26 cellular contexts compared by ENCODE assay signal in genomic region chr3:52435246-52436101, GRCh38. TPM values are rescaled to one million over a fixed set of nuclear protein-coding genes. Genes with fewer than 3 reads are reported as not detected.
DNase-seq lines count a peak whose midpoint lies in the region; ATAC-seq, FAIRE-seq and TF ChIP-seq lines count a peak whose summit lies in the region.
"Had no signal": no experiment of that assay in that cellular context is flagged by ENCODE, and none has a peak within 500 bp of the region (broad histone marks: within the 10 kb centered on the region; RNA-seq: fewer than 3 reads in every experiment).

No MANE protein-coding gene starts in this region.

- no TSS peak for BruUV-seq in HepG2 (replicated peaks; lab: Mats Ljungman, UMichigan)

- H3K23ac ChIP-seq in neuronal stem cell (ENCODE audit: low read depth, low read length, poor library complexity), result peak overlapping the region; percentile 13

- no peak overlapping the region for H3K14ac ChIP-seq in neuronal stem cell (ENCODE audit: low read length)

- H2BK5ac ChIP-seq in neuronal stem cell (ENCODE audit: low read length), result peak overlapping the region; percentile 6

- H3K9me3 ChIP-seq in right lobe of liver (no peaks in the 10 kb centered on the region), HepG2 (ENCODE audit: low read length) (no peaks in the 10 kb centered on the region), WERI-Rb-1 (ENCODE audit: severe bottlenecking) (no peaks in the 10 kb centered on the region), neuronal stem cell (replicated peaks in 1 of 2; ENCODE audit: control insufficient read depth in 2 of 2, insufficient read depth in 1 of 2, low read depth in 1 of 2, low read length in 2 of 2) (no peaks in the 10 kb centered on the region), upper lobe of right lung (no peaks in the 10 kb centered on the region)
- H3K9me3 ChIP-seq: colonic mucosa, esophagus squamous epithelium, gastroesophageal sphincter, MG63, Peyer's patch, thoracic aorta had no signal

- no peak for TF ChIP-seq RAD21 in HepG2 (CRISPR knock-in tag; IDR thresholded peaks at IDR 0.05)

- no peak overlapping the region for H3K4me2 ChIP-seq in HepG2 (ENCODE audit: low read depth, low read length)
- no peak overlapping the region for H3K4me2 ChIP-seq in neuronal stem cell (ENCODE audit: insufficient read depth, low read length, poor library complexity, severe bottlenecking)

- DNase-seq in right lobe of liver (peak in 2 of 3 donors; percentile 44 to 48), HepG2 (ENCODE audit: low spot score) (no peak), WERI-Rb-1 (peak; percentile 5), neuronal stem cell (ENCODE audit: low spot score) (no peak), upper lobe of right lung (peak; percentile 46), AG08396 (ENCODE audit: low spot score) (no peak), D341Med (ENCODE audit: low spot score) (no peak)
- DNase-seq: activated CD4-positive, alpha-beta T cell treated with anti-CD3 and anti-CD28 coated beads for 48 hours; activated naive CD4-positive, alpha-beta T cell treated with anti-CD3 and anti-CD28 coated beads for 36 hours; activated T-cell treated with anti-CD3 and anti-CD28 coated beads, Interleukin-2, amount 50 U/mL, for 4 hours; colonic mucosa; esophagus squamous epithelium; GM23248; mammary epithelial cell; MG63; NCI-H2171 treated with DMSO at 0.1 percent for 48 hours; NCI-H524 treated with DMSO at 0.1 percent for 48 hours; nucleus accumbens; stimulated activated CD4-positive, alpha-beta T cell treated with anti-CD3 and anti-CD28 coated beads, Interleukin-4, amount 100 ng/mL, for 4 hours; stimulated activated naive CD4-positive, alpha-beta T cell had no signal

- WGBS in right lobe of liver (ENCODE audit: insufficient coverage, low coverage, low lambda C conversion rate, missing lambda C conversion rate), result 92% methylated on average over 13 of the region's 32 CpGs
- 95% methylated on average over 23 of the region's 32 CpGs for WGBS in HepG2 (ENCODE audit: low lambda C conversion rate)
- no CpG with 5 or more reads among the region's 32 CpGs for WGBS in neuronal stem cell (ENCODE audit: extremely low coverage in 2 of 2, insufficient read length in 2 of 2, insufficient replicate concordance in 1 of 2), 2 donors

- H4K20me1 ChIP-seq in HepG2 (ENCODE audit: insufficient read depth, low read length), result no peaks in the 10 kb centered on the region

- H3K27me3 ChIP-seq in right lobe of liver (no peaks in the 10 kb centered on the region), HepG2 (ENCODE audit: control insufficient read depth in 1 of 2, insufficient read depth in 2 of 2, low read length in 2 of 2) (no peaks in the 10 kb centered on the region), WERI-Rb-1 (ENCODE audit: insufficient read depth, low read depth, severe bottlenecking) (no peaks in the 10 kb centered on the region), neuronal stem cell (ENCODE audit: control insufficient read depth in 3 of 3, insufficient read depth in 3 of 3, low read depth in 1 of 3, low read length in 3 of 3) (peaks cover 0 to 18% (median 0%) of the 10 kb centered on the region in 3 experiments), upper lobe of right lung (no peaks in the 10 kb centered on the region)
- H3K27me3 ChIP-seq: colonic mucosa, esophagus squamous epithelium, gastroesophageal sphincter, MG63, Peyer's patch had no signal

- ATAC-seq in right lobe of liver, result no peak
- ATAC-seq in HepG2, result no peak
- no peak for ATAC-seq in upper lobe of right lung
- ATAC-seq in GM18907 (IDR thresholded peaks at IDR 0.05; ENCODE audit: unreplicated experiment), result no peak
- ATAC-seq: activated T-cell treated with anti-CD3 and anti-CD28 coated beads, Interleukin-2, amount 50 U/mL, for 4 hours; K562 had no signal

- TF ChIP-seq EP300 in HepG2 (IDR thresholded peaks at IDR 0.05; ENCODE audit: low read depth in 2 of 2, low read length in 2 of 2) (no peak), HepG2 (CRISPR knock-in tag; IDR thresholded peaks at IDR 0.05; ENCODE audit: borderline replicate concordance) (no peak)

- H3K79me2 ChIP-seq in HepG2 (ENCODE audit: insufficient read depth, low read length), result no peaks in the 10 kb centered on the region

- H4K8ac ChIP-seq in neuronal stem cell (ENCODE audit: low read depth, low read length), result no peak overlapping the region

- H3K9ac ChIP-seq in HepG2 (ENCODE audit: insufficient read depth, low read depth, low read length) (no peak overlapping the region), neuronal stem cell (ENCODE audit: low read depth, low read length, poor library complexity) (no peak overlapping the region)
- H3K9ac ChIP-seq: GM23248 had no signal

- intact Hi-C loops in right lobe of liver (cut with DNase I) (no loop called here), HepG2 (cut with micrococcal nuclease; ENCODE audit: unreplicated experiment) (no loop called here), upper lobe of right lung (cut with DNase I) (no loop called here)

- TF ChIP-seq CTCF in right lobe of liver (IDR thresholded peaks at IDR 0.05) (no peak), HepG2 (CRISPR knock-in tag; IDR thresholded peaks at IDR 0.05) (no peak), WERI-Rb-1 (IDR thresholded peaks at IDR 0.05; ENCODE audit: low read depth, low read length) (no peak), upper lobe of right lung (IDR thresholded peaks at IDR 0.05) (no peak)

- no peak overlapping the region for H3K4me3 ChIP-seq in right lobe of liver
- no peak overlapping the region for H3K4me3 ChIP-seq in HepG2 (replicated peaks in 1 of 3; ENCODE audit: insufficient read depth in 1 of 3, low read depth in 2 of 3, low read length in 3 of 3)
- no peak overlapping the region for H3K4me3 ChIP-seq in WERI-Rb-1 (ENCODE audit: low read depth, low read length)
- H3K4me3 ChIP-seq in neuronal stem cell (ENCODE audit: low read length in 2 of 2), result no peak overlapping the region
- no peak overlapping the region for H3K4me3 ChIP-seq in upper lobe of right lung
- H3K4me3 ChIP-seq: colonic mucosa, esophagus squamous epithelium, gastroesophageal sphincter, GM23248, K562, MG63, Peyer's patch, thoracic aorta had no signal

- no peak overlapping the region for H2BK12ac ChIP-seq in neuronal stem cell (ENCODE audit: low read length)

- peak overlapping the region; percentile 67 for H2AK5ac ChIP-seq in neuronal stem cell (ENCODE audit: low read depth, low read length)

- no peak overlapping the region for H4K91ac ChIP-seq in neuronal stem cell (ENCODE audit: low read depth, low read length, poor library complexity)

- CTCF ChIA-PET in HepG2 (lab: Yijun Ruan, JAX; ENCODE audit: low intra/inter-chr PET ratio, low total read pairs), result no interaction called here

- H3K4me1 ChIP-seq in right lobe of liver (no peaks in the 10 kb centered on the region), HepG2 (ENCODE audit: insufficient read depth, low read length) (peaks cover 36% of the 10 kb centered on the region), neuronal stem cell (ENCODE audit: control insufficient read depth in 2 of 2, insufficient read depth in 1 of 2, low read depth in 1 of 2, low read length in 2 of 2) (peaks cover 14 to 16% of the 10 kb centered on the region in 2 donors), upper lobe of right lung (peaks cover 22% of the 10 kb centered on the region)
- H3K4me1 ChIP-seq: colonic mucosa had no signal

- TF ChIP-seq POLR2A in right lobe of liver (IDR thresholded peaks at IDR 0.05) (no peak), HepG2 (IDR thresholded peaks at IDR 0.05; ENCODE audit: insufficient read depth in 1 of 2, low read depth in 2 of 2, low read length in 2 of 2) (no peak)

- POLR2A ChIA-PET in HepG2 (lab: Yijun Ruan, JAX), result interaction anchor here (2.8 kb wide), 1 partner anchor 10 kb away, joined by 11 read pairs; the partner anchor contains the start of gene SEMA3G

- in situ Hi-C loops in HepG2 (cut with HindIII; ENCODE audit: extremely low pct_ligation_motif_present, low pct_unique_long_range_greater_than_20kb), result no loop called here

- H2BK120ac ChIP-seq in neuronal stem cell (ENCODE audit: low read depth, low read length), result no peak overlapping the region

- H3K36me3 ChIP-seq in right lobe of liver, result no peaks in the 10 kb centered on the region
- H3K36me3 ChIP-seq in HepG2 (replicated peaks in 1 of 2; ENCODE audit: control insufficient read depth in 1 of 2, insufficient read depth in 2 of 2, low read length in 2 of 2), result peaks cover 3 to 7% of the 10 kb centered on the region in 2 experiments; a peak in 2 of 5 replicates
- H3K36me3 ChIP-seq in WERI-Rb-1, result no peaks in the 10 kb centered on the region
- H3K36me3 ChIP-seq in neuronal stem cell (replicated peaks in 1 of 2; ENCODE audit: control insufficient read depth in 2 of 2, insufficient read depth in 2 of 2, low read length in 2 of 2), result no peaks in the 10 kb centered on the region
- no peaks in the 10 kb centered on the region for H3K36me3 ChIP-seq in upper lobe of right lung
- H3K36me3 ChIP-seq: colonic mucosa, esophagus squamous epithelium, gastroesophageal sphincter, MG63, Peyer's patch, thoracic aorta had no signal

- no peaks in the 10 kb centered on the region for H3K79me1 ChIP-seq in neuronal stem cell (ENCODE audit: low read depth, low read length)

- H3K27ac ChIP-seq in right lobe of liver (no peak overlapping the region), HepG2 (ENCODE audit: extremely low read length, insufficient read depth, low read length) (no peak overlapping the region), WERI-Rb-1 (no peak overlapping the region), neuronal stem cell (replicated peaks; ENCODE audit: low read length) (no peak overlapping the region), upper lobe of right lung (no peak overlapping the region)
- H3K27ac ChIP-seq: colonic mucosa, GM23248, thoracic aorta had no signal

- H3K18ac ChIP-seq in neuronal stem cell (ENCODE audit: low read length), result no peak overlapping the region

- H3K4ac ChIP-seq in neuronal stem cell (ENCODE audit: low read length), result no peak overlapping the region

- peak overlapping the region; percentile 55 for H2BK15ac ChIP-seq in neuronal stem cell (ENCODE audit: low read length)

- FAIRE-seq in HepG2 (lab: Jason Lieb, UNC), result no peak
- FAIRE-seq: K562, keratinocyte had no signal

- no peak overlapping the region for H2AFZ ChIP-seq in HepG2 (ENCODE audit: low read length)
- H2AFZ ChIP-seq in neuronal stem cell (ENCODE audit: low read length), result no peak overlapping the region
- H2AFZ ChIP-seq: GM23248 had no signal

RNA-seq across cellular contexts. Expression of gene SEMA3G, which starts 9.4 kb away (rescaled TPM):
- total RNA-seq in right lobe of liver (1 to 10 TPM in 2 of 6 experiments, under 1 TPM in 4; 0.60 to 2.8 (median 0.80) TPM), HepG2 (2016; rRNA removed; fragmentation: Illumina TruSeq; extraction: Trizol) (2.0 and 6.1 TPM in 2 replicates), upper lobe of right lung (27.6 TPM)
- 0.44 and 0.61 TPM in 2 replicates for total RNA-seq in HepG2 (2016; cell fraction: cytosol; rRNA removed; fragmentation: Illumina TruSeq; extraction: Trizol; ENCODE audit: low read depth)
- total RNA-seq in HepG2 (2016; cell fraction: insoluble cytoplasmic fraction; rRNA removed; fragmentation: Illumina TruSeq; extraction: Trizol), result 1.9 and 7.2 TPM in 2 replicates
- total RNA-seq in HepG2 (2016; cell fraction: membrane; rRNA removed; fragmentation: Illumina TruSeq; extraction: Trizol), result 1.0 and 1.1 TPM in 2 replicates
- total RNA-seq in HepG2 (2016; cell fraction: nucleus; rRNA removed; fragmentation: Illumina TruSeq; extraction: Trizol), result 5.8 and 8.3 TPM in 2 replicates
- 8.3 and 13.4 TPM in 2 replicates for polyA plus RNA-seq in HepG2 (2011; rRNA removed)
- 8.0 and 10.3 TPM in 2 replicates for polyA plus RNA-seq in HepG2 (2011; cell fraction: cytosol; rRNA removed)
- 21.7 and 30.5 TPM in 2 replicates for polyA plus RNA-seq in HepG2 (2011; cell fraction: nucleus; rRNA removed)
- 14.2 and 15.4 TPM in 2 replicates for polyA plus RNA-seq in HepG2 (2012)
- 0.33 and 0.36 TPM in 2 replicates for polyA plus RNA-seq in HepG2 (2016; cell fraction: cytosol; fragmentation: Illumina TruSeq; extraction: Trizol; ENCODE audit: low read depth)
- 1.4 and 2.1 TPM in 2 replicates for polyA plus RNA-seq in HepG2 (2016; cell fraction: insoluble cytoplasmic fraction; fragmentation: Illumina TruSeq; extraction: Trizol; ENCODE audit: low read depth)
- 0.62 and 0.71 TPM in 2 replicates for polyA plus RNA-seq in HepG2 (2016; cell fraction: membrane; fragmentation: Illumina TruSeq; extraction: Trizol; ENCODE audit: low read depth)
- 8.4 and 8.8 TPM in 2 replicates for polyA plus RNA-seq in HepG2 (2016; cell fraction: nucleus; fragmentation: Illumina TruSeq; extraction: Trizol; ENCODE audit: insufficient read depth, low read depth)
- polyA minus RNA-seq in HepG2 (2011; rRNA and poly(A)+ RNA removed; ENCODE audit: low replicate concordance), result 1.2 and 22.3 TPM in 2 replicates
- polyA minus RNA-seq in HepG2 (2011; cell fraction: cytosol; rRNA and poly(A)+ RNA removed), result 6.4 and 10.0 TPM in 2 replicates
- polyA minus RNA-seq in HepG2 (2011; cell fraction: nucleus; rRNA and poly(A)+ RNA removed), result 11.9 and 12.6 TPM in 2 replicates
- polyA plus RNA-seq in neuronal stem cell (2013, experiment 1 of 2), result 0.77 TPM
- polyA plus RNA-seq in neuronal stem cell (2013, experiment 2 of 2), result 0.87 TPM
- total RNA-seq: activated naive CD4-positive, alpha-beta T cell treated with anti-CD3 and anti-CD28 coated beads for 36 hours; GM23248 had no signal
- polyA plus RNA-seq: K562 had no signal

RNA-seq across cellular contexts. Expression of gene TNNC1, which starts 18.4 kb away (rescaled TPM):
- total RNA-seq in right lobe of liver, result 10 to 100 TPM in 1 of 6 experiments, 1 to 10 TPM in 3, under 1 TPM in 2; 0.55 to 12.2 (median 1.3) TPM
- total RNA-seq in HepG2 (2016; rRNA removed; fragmentation: Illumina TruSeq; extraction: Trizol), result 11.8 and 18.7 TPM in 2 replicates
- 4.4 and 4.6 TPM in 2 replicates for total RNA-seq in HepG2 (2016; cell fraction: cytosol; rRNA removed; fragmentation: Illumina TruSeq; extraction: Trizol; ENCODE audit: low read depth)
- total RNA-seq in HepG2 (2016; cell fraction: insoluble cytoplasmic fraction; rRNA removed; fragmentation: Illumina TruSeq; extraction: Trizol), result 13.2 and 20.1 TPM in 2 replicates
- total RNA-seq in HepG2 (2016; cell fraction: membrane; rRNA removed; fragmentation: Illumina TruSeq; extraction: Trizol), result 2.5 and 5.3 TPM in 2 replicates
- total RNA-seq in HepG2 (2016; cell fraction: nucleus; rRNA removed; fragmentation: Illumina TruSeq; extraction: Trizol), result 5.4 and 5.7 TPM in 2 replicates
- polyA plus RNA-seq in HepG2 (2011; rRNA removed), result 36.4 and 39.5 TPM in 2 replicates
- 53.0 and 54.8 TPM in 2 replicates for polyA plus RNA-seq in HepG2 (2011; cell fraction: cytosol; rRNA removed)
- 14.3 and 16.8 TPM in 2 replicates for polyA plus RNA-seq in HepG2 (2011; cell fraction: nucleus; rRNA removed)
- 10.9 and 12.3 TPM in 2 replicates for polyA plus RNA-seq in HepG2 (2012)
- 3.3 and 4.0 TPM in 2 replicates for polyA plus RNA-seq in HepG2 (2016; cell fraction: cytosol; fragmentation: Illumina TruSeq; extraction: Trizol; ENCODE audit: low read depth)
- 17.1 and 18.1 TPM in 2 replicates for polyA plus RNA-seq in HepG2 (2016; cell fraction: insoluble cytoplasmic fraction; fragmentation: Illumina TruSeq; extraction: Trizol; ENCODE audit: low read depth)
- 2.7 and 3.3 TPM in 2 replicates for polyA plus RNA-seq in HepG2 (2016; cell fraction: membrane; fragmentation: Illumina TruSeq; extraction: Trizol; ENCODE audit: low read depth)
- 6.6 and 10.5 TPM in 2 replicates for polyA plus RNA-seq in HepG2 (2016; cell fraction: nucleus; fragmentation: Illumina TruSeq; extraction: Trizol; ENCODE audit: insufficient read depth, low read depth)
- 7.0 and 8.2 TPM in 2 replicates for polyA minus RNA-seq in HepG2 (2011; rRNA and poly(A)+ RNA removed; ENCODE audit: low replicate concordance)
- 4.5 and 5.4 TPM in 2 replicates for polyA minus RNA-seq in HepG2 (2011; cell fraction: cytosol; rRNA and poly(A)+ RNA removed)
- polyA minus RNA-seq in HepG2 (2011; cell fraction: nucleus; rRNA and poly(A)+ RNA removed), result 4.5 and 4.6 TPM in 2 replicates
- 7.4 TPM for polyA plus RNA-seq in neuronal stem cell (2013, experiment 1 of 2)
- polyA plus RNA-seq in neuronal stem cell (2013, experiment 2 of 2), result 6.4 TPM
- 88.9 TPM for total RNA-seq in upper lobe of right lung
- total RNA-seq: GM23248, Peyer's patch had no signal
- polyA plus RNA-seq: GM23248 had no signal

RNA-seq across cellular contexts. Expression of gene NISCH, which starts 19.9 kb away (rescaled TPM):
- total RNA-seq in right lobe of liver, result 10 to 100 TPM; 19.7 to 51.9 (median 30.6) TPM
- 15.3 and 27.0 TPM in 2 replicates for total RNA-seq in HepG2 (2016; rRNA removed; fragmentation: Illumina TruSeq; extraction: Trizol)
- 10.8 and 11.5 TPM in 2 replicates for total RNA-seq in HepG2 (2016; cell fraction: cytosol; rRNA removed; fragmentation: Illumina TruSeq; extraction: Trizol; ENCODE audit: low read depth)
- 10.9 and 25.7 TPM in 2 replicates for total RNA-seq in HepG2 (2016; cell fraction: insoluble cytoplasmic fraction; rRNA removed; fragmentation: Illumina TruSeq; extraction: Trizol)
- 11.3 and 12.4 TPM in 2 replicates for total RNA-seq in HepG2 (2016; cell fraction: membrane; rRNA removed; fragmentation: Illumina TruSeq; extraction: Trizol)
- total RNA-seq in HepG2 (2016; cell fraction: nucleus; rRNA removed; fragmentation: Illumina TruSeq; extraction: Trizol), result 36.6 and 40.4 TPM in 2 replicates
- polyA plus RNA-seq in HepG2 (2011; rRNA removed), result 47.6 and 63.0 TPM in 2 replicates
- 17.8 and 20.4 TPM in 2 replicates for polyA plus RNA-seq in HepG2 (2011; cell fraction: cytosol; rRNA removed)
- 441 and 512 TPM in 2 replicates for polyA plus RNA-seq in HepG2 (2011; cell fraction: nucleus; rRNA removed)
- polyA plus RNA-seq in HepG2 (2012), result 31.6 and 39.4 TPM in 2 replicates
- polyA plus RNA-seq in HepG2 (2016; cell fraction: cytosol; fragmentation: Illumina TruSeq; extraction: Trizol; ENCODE audit: low read depth), result 3.2 and 3.7 TPM in 2 replicates
- polyA plus RNA-seq in HepG2 (2016; cell fraction: insoluble cytoplasmic fraction; fragmentation: Illumina TruSeq; extraction: Trizol; ENCODE audit: low read depth), result 9.4 and 12.9 TPM in 2 replicates
- polyA plus RNA-seq in HepG2 (2016; cell fraction: membrane; fragmentation: Illumina TruSeq; extraction: Trizol; ENCODE audit: low read depth), result 6.4 and 6.7 TPM in 2 replicates
- 96.6 and 101 TPM in 2 replicates for polyA plus RNA-seq in HepG2 (2016; cell fraction: nucleus; fragmentation: Illumina TruSeq; extraction: Trizol; ENCODE audit: insufficient read depth, low read depth)
- 50.0 and 58.0 TPM in 2 replicates for polyA minus RNA-seq in HepG2 (2011; rRNA and poly(A)+ RNA removed; ENCODE audit: low replicate concordance)
- polyA minus RNA-seq in HepG2 (2011; cell fraction: cytosol; rRNA and poly(A)+ RNA removed), result 15.2 and 15.4 TPM in 2 replicates
- 97.0 and 102 TPM in 2 replicates for polyA minus RNA-seq in HepG2 (2011; cell fraction: nucleus; rRNA and poly(A)+ RNA removed)
- 58.8 TPM for polyA plus RNA-seq in neuronal stem cell (2013, experiment 1 of 2)
- polyA plus RNA-seq in neuronal stem cell (2013, experiment 2 of 2), result 58.4 TPM
- 94.6 TPM for total RNA-seq in upper lobe of right lung

RNA-seq across cellular contexts. Expression of gene PHF7, which starts 25.0 kb away (rescaled TPM):
- total RNA-seq in right lobe of liver (1 to 10 TPM; 2.6 to 4.8 (median 4.0) TPM), HepG2 (2016; rRNA removed; fragmentation: Illumina TruSeq; extraction: Trizol) (4.5 and 5.2 TPM in 2 replicates), upper lobe of right lung (6.8 TPM)
- total RNA-seq in HepG2 (2016; cell fraction: cytosol; rRNA removed; fragmentation: Illumina TruSeq; extraction: Trizol; ENCODE audit: low read depth), result 6.6 and 9.4 TPM in 2 replicates
- total RNA-seq in HepG2 (2016; cell fraction: insoluble cytoplasmic fraction; rRNA removed; fragmentation: Illumina TruSeq; extraction: Trizol), result 4.7 TPM in 2 replicates
- 8.8 and 9.5 TPM in 2 replicates for total RNA-seq in HepG2 (2016; cell fraction: membrane; rRNA removed; fragmentation: Illumina TruSeq; extraction: Trizol)
- 5.2 and 5.7 TPM in 2 replicates for total RNA-seq in HepG2 (2016; cell fraction: nucleus; rRNA removed; fragmentation: Illumina TruSeq; extraction: Trizol)
- polyA plus RNA-seq in HepG2 (2011; rRNA removed), result 8.8 and 12.6 TPM in 2 replicates
- polyA plus RNA-seq in HepG2 (2011; cell fraction: cytosol; rRNA removed), result 5.8 and 6.9 TPM in 2 replicates
- 20.4 and 21.4 TPM in 2 replicates for polyA plus RNA-seq in HepG2 (2011; cell fraction: nucleus; rRNA removed)
- polyA plus RNA-seq in HepG2 (2012), result 6.3 and 8.7 TPM in 2 replicates
- 4.0 and 5.7 TPM in 2 replicates for polyA plus RNA-seq in HepG2 (2016; cell fraction: cytosol; fragmentation: Illumina TruSeq; extraction: Trizol; ENCODE audit: low read depth)
- polyA plus RNA-seq in HepG2 (2016; cell fraction: insoluble cytoplasmic fraction; fragmentation: Illumina TruSeq; extraction: Trizol; ENCODE audit: low read depth), result 4.4 and 4.9 TPM in 2 replicates
- polyA plus RNA-seq in HepG2 (2016; cell fraction: membrane; fragmentation: Illumina TruSeq; extraction: Trizol; ENCODE audit: low read depth), result 5.7 and 8.0 TPM in 2 replicates
- polyA plus RNA-seq in HepG2 (2016; cell fraction: nucleus; fragmentation: Illumina TruSeq; extraction: Trizol; ENCODE audit: insufficient read depth, low read depth), result 11.1 and 11.4 TPM in 2 replicates
- polyA minus RNA-seq in HepG2 (2011; rRNA and poly(A)+ RNA removed; ENCODE audit: low replicate concordance), result 6.1 and 6.8 TPM in 2 replicates
- polyA minus RNA-seq in HepG2 (2011; cell fraction: cytosol; rRNA and poly(A)+ RNA removed), result 3.0 and 4.6 TPM in 2 replicates
- 17.4 and 17.6 TPM in 2 replicates for polyA minus RNA-seq in HepG2 (2011; cell fraction: nucleus; rRNA and poly(A)+ RNA removed)
- 23.3 TPM for polyA plus RNA-seq in neuronal stem cell (2013, experiment 1 of 2)
- polyA plus RNA-seq in neuronal stem cell (2013, experiment 2 of 2), result 25.3 TPM

RNA-seq across cellular contexts. Expression of gene BAP1, which starts 25.7 kb away (rescaled TPM):
- total RNA-seq in right lobe of liver (10 to 100 TPM; 33.1 to 46.5 (median 38.7) TPM), HepG2 (2016; rRNA removed; fragmentation: Illumina TruSeq; extraction: Trizol) (46.9 and 59.1 TPM in 2 replicates), upper lobe of right lung (71.4 TPM)
- 21.1 and 21.7 TPM in 2 replicates for total RNA-seq in HepG2 (2016; cell fraction: cytosol; rRNA removed; fragmentation: Illumina TruSeq; extraction: Trizol; ENCODE audit: low read depth)
- total RNA-seq in HepG2 (2016; cell fraction: insoluble cytoplasmic fraction; rRNA removed; fragmentation: Illumina TruSeq; extraction: Trizol), result 42.9 and 60.4 TPM in 2 replicates
- total RNA-seq in HepG2 (2016; cell fraction: membrane; rRNA removed; fragmentation: Illumina TruSeq; extraction: Trizol), result 58.0 and 59.4 TPM in 2 replicates
- total RNA-seq in HepG2 (2016; cell fraction: nucleus; rRNA removed; fragmentation: Illumina TruSeq; extraction: Trizol), result 36.8 and 40.5 TPM in 2 replicates
- 66.1 and 67.1 TPM in 2 replicates for polyA plus RNA-seq in HepG2 (2011; rRNA removed)
- polyA plus RNA-seq in HepG2 (2011; cell fraction: cytosol; rRNA removed), result 48.2 and 60.5 TPM in 2 replicates
- polyA plus RNA-seq in HepG2 (2011; cell fraction: nucleus; rRNA removed), result 163 and 192 TPM in 2 replicates
- 45.8 and 59.1 TPM in 2 replicates for polyA plus RNA-seq in HepG2 (2012)
- 15.5 and 16.5 TPM in 2 replicates for polyA plus RNA-seq in HepG2 (2016; cell fraction: cytosol; fragmentation: Illumina TruSeq; extraction: Trizol; ENCODE audit: low read depth)
- 43.9 and 49.5 TPM in 2 replicates for polyA plus RNA-seq in HepG2 (2016; cell fraction: insoluble cytoplasmic fraction; fragmentation: Illumina TruSeq; extraction: Trizol; ENCODE audit: low read depth)
- polyA plus RNA-seq in HepG2 (2016; cell fraction: membrane; fragmentation: Illumina TruSeq; extraction: Trizol; ENCODE audit: low read depth), result 45.8 and 47.0 TPM in 2 replicates
- 76.0 and 87.9 TPM in 2 replicates for polyA plus RNA-seq in HepG2 (2016; cell fraction: nucleus; fragmentation: Illumina TruSeq; extraction: Trizol; ENCODE audit: insufficient read depth, low read depth)
- 109 and 119 TPM in 2 replicates for polyA minus RNA-seq in HepG2 (2011; rRNA and poly(A)+ RNA removed; ENCODE audit: low replicate concordance)
- polyA minus RNA-seq in HepG2 (2011; cell fraction: cytosol; rRNA and poly(A)+ RNA removed), result 30.5 and 32.0 TPM in 2 replicates
- polyA minus RNA-seq in HepG2 (2011; cell fraction: nucleus; rRNA and poly(A)+ RNA removed), result 42.9 and 47.1 TPM in 2 replicates
- polyA plus RNA-seq in neuronal stem cell (2013, experiment 1 of 2), result 52.3 TPM
- polyA plus RNA-seq in neuronal stem cell (2013, experiment 2 of 2), result 51.8 TPM

Comparison
In these comparisons a context has a peak if more than half of its experiments do, and no peak if none do; other contexts are left out.
1. DNase-seq: peak in right lobe of liver (2 of 3), WERI-Rb-1 (single experiment) and upper lobe of right lung (single experiment); none in HepG2 (single experiment), neuronal stem cell (single experiment), AG08396 (single experiment) and D341Med (single experiment).